ENCODE assay signal across 9 cellular contexts in the genomic region with DNA sequence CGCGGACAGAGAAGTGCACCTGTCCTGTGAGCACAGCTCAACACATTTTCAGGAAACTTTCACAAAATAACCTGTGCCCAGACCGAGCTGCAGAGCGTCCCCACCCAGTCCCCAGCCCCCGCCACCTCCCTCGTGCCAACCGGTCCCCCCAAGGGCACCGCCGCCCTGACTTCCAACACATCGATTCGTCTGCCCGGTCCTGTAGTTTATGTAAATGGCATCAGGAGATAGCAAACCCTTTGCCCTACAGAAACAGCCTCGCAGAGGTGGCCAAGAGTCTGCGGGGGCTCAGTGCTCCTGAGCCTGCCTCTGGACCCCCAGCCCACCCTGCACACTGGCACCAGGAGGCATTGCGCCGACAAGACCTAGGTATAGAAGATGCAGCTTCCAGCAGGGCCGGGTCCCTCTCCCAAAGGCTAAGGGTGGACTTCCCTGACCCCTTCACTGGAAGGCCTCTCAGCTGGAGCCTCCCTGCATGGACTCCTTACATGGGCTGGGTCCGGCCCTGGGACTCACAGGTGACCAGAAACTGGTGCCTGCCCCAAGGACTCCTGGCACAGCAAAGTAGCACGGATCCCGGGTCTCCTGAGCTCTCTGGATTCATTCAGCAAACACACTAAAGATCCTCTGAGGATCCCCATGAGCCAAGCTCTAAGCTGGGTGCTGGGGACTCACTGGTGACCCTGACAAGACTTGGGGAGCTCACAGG. TPM values are rescaled to one million over a fixed set of nuclear protein-coding genes. Genes with fewer than 3 reads are reported as not detected.
A peak's percentile ranks its signal among the peaks of the same experiment; 100 is the strongest.
DNase-seq lines count a peak whose midpoint lies in the region; ATAC-seq and TF ChIP-seq lines count a peak whose summit lies in the region.
"Had no signal": no experiment of that assay in that cellular context is flagged by ENCODE, and none has a peak within 500 bp of the region (broad histone marks: within the 10 kb centered on the region; RNA-seq: fewer than 3 reads in every experiment).

No MANE protein-coding gene starts in this region.

- no peak overlapping the region for H3K27ac ChIP-seq in GM23338 (ENCODE audit: low read depth)
- H3K27ac ChIP-seq in sigmoid colon = peak overlapping the region in 3 of 4 donors; percentile 35 to 57 (median 43)
- H3K27ac ChIP-seq in adrenal gland = peak overlapping the region in 2 of 5 donors; percentile 56 to 78
- H3K27ac ChIP-seq: neutrophil had no signal

- H2AFZ ChIP-seq in GM23338 = no peak overlapping the region

- H3K4me3 Mint-ChIP-seq in GM23338 = peak overlapping the region; percentile 73
- H3K4me3 Mint-ChIP-seq in T-cell = peak overlapping the region; percentile 71 to 79 (median 76)

- POLR2A ChIA-PET in T-cell (lab: Charles Lee) = no interaction called here

- H3K9me2 ChIP-seq in GM23338 (ENCODE audit: insufficient read depth) = no peaks in the 10 kb centered on the region

- no peak for TF ChIP-seq EP300 in sigmoid colon (IDR thresholded peaks at IDR 0.05)

- DNase-seq in GM23338 (ENCODE audit: low spot score) = no peak
- DNase-seq in T-cell = no peak
- no peak for DNase-seq in fibroblast of the aortic adventitia (ENCODE audit: low read depth)
- peak; percentile 63 for DNase-seq in sigmoid colon
- no peak for DNase-seq in hepatic stellate cell (ENCODE audit: low spot score)
- DNase-seq in adrenal gland = no peak

- H3K27me3 ChIP-seq in GM23338 (ENCODE audit: insufficient read depth) (peaks cover 30% of the 10 kb centered on the region), sigmoid colon (peaks cover 0 to 19% (median 0%) of the 10 kb centered on the region in 3 donors), adrenal gland (no peaks in the 10 kb centered on the region)

- H3K4me1 ChIP-seq in GM23338 (ENCODE audit: insufficient read depth) (peaks cover 18% of the 10 kb centered on the region), sigmoid colon (peaks cover 0 to 21% (median 17%) of the 10 kb centered on the region in 4 donors), adrenal gland (replicated peaks in 1 of 2) (peaks cover 35 to 60% of the 10 kb centered on the region in 2 donors)

- CTCF ChIA-PET in T-cell (lab: Charles Lee) = interaction anchor here in 1 of 2 donors (0.6 kb wide), 1 partner anchor 40 kb away, joined by 3 read pairs; no protein-coding TSS in a partner anchor

- H3K9me3 ChIP-seq in sigmoid colon = no peaks in the 10 kb centered on the region
- no peaks in the 10 kb centered on the region for H3K9me3 ChIP-seq in adrenal gland (replicated peaks in 1 of 3)
- H3K9me3 ChIP-seq: neutrophil had no signal

- peaks cover 38% of the 10 kb centered on the region for H3K27me3 Mint-ChIP-seq in GM23338 (ENCODE audit: insufficient read depth, low read depth, poor library complexity)
- peaks cover 0 to 2% of the 10 kb centered on the region in 2 donors for H3K27me3 Mint-ChIP-seq in T-cell

- H3K4me3 ChIP-seq in GM23338 (peak overlapping the region; percentile 70), fibroblast of the aortic adventitia (ENCODE audit: low read depth, low read length) (peak overlapping the region; percentile 82), sigmoid colon (peak overlapping the region; percentile 40 to 65 (median 58)), adrenal gland (peak overlapping the region in 2 of 4 donors; percentile 59 to 89)

- H3K79me2 ChIP-seq in GM23338 (replicated peaks; ENCODE audit: insufficient read depth) = no peaks in the 10 kb centered on the region

- no peak for ATAC-seq in GM23338
- ATAC-seq in T-cell (replicated peaks in 1 of 4) = no peak
- no peak for ATAC-seq in HG03097 (IDR thresholded peaks at IDR 0.05; ENCODE audit: low FRiP score, unreplicated experiment)
- no peak for ATAC-seq in GM18502 (IDR thresholded peaks at IDR 0.05; ENCODE audit: poor library complexity, unreplicated experiment)

- H3K27ac Mint-ChIP-seq in GM23338 = no peak overlapping the region
- H3K27ac Mint-ChIP-seq in T-cell = peak overlapping the region in 1 of 2 donors; percentile 39

- no peak for TF ChIP-seq CTCF in GM23338 (conservative IDR thresholded peaks at IDR 0.05; ENCODE audit: low read depth in 2 of 2)
- TF ChIP-seq CTCF in fibroblast of the aortic adventitia (IDR thresholded peaks at IDR 0.05; ENCODE audit: insufficient read depth, low read length) = no peak
- no peak for TF ChIP-seq CTCF in sigmoid colon (IDR thresholded peaks at IDR 0.05)
- TF ChIP-seq CTCF in adrenal gland (IDR thresholded peaks at IDR 0.05) = no peak

- no peaks in the 10 kb centered on the region for H3K9me3 Mint-ChIP-seq in GM23338
- H3K9me3 Mint-ChIP-seq in T-cell = no peaks in the 10 kb centered on the region

- intact Hi-C loops in sigmoid colon (cut with DNase I) (no loop called here), adrenal gland (cut with DNase I) (no loop called here)

- H3K4me1 Mint-ChIP-seq in GM23338 (peaks cover 19% of the 10 kb centered on the region), T-cell (peaks cover 18 to 29% (median 20%) of the 10 kb centered on the region in 3 donors)

- 20 to 47% methylated on average over 20 of the region's 20 CpGs for WGBS in sigmoid colon, 2 donors
- WGBS in adrenal gland, 4 donors = 12 to 34% (median 32%) methylated on average over 11 to 20 of the region's 20 CpGs

- H3K36me3 Mint-ChIP-seq in GM23338 (ENCODE audit: low read depth) (no peaks in the 10 kb centered on the region), T-cell (no peaks in the 10 kb centered on the region)

- peak overlapping the region; percentile 87 for H3K4me2 ChIP-seq in GM23338

- 0 out of 2 replicates have a peak, but pooled peaks cover 2% of the 10 kb centered on the region for H3F3A ChIP-seq in GM23338 (replicated peaks; ENCODE audit: low read depth)

- no peaks in the 10 kb centered on the region for H4K20me1 ChIP-seq in GM23338 (replicated peaks; ENCODE audit: insufficient read depth)

- no peak for TF ChIP-seq POLR2A in sigmoid colon (IDR thresholded peaks at IDR 0.05)
- no peak for TF ChIP-seq POLR2A in adrenal gland (IDR thresholded peaks at IDR 0.05)

- H3K36me3 ChIP-seq in GM23338 (ENCODE audit: insufficient read depth) (no peaks in the 10 kb centered on the region), sigmoid colon (no peaks in the 10 kb centered on the region), adrenal gland (replicated peaks in 1 of 2) (no peaks in the 10 kb centered on the region)
- H3K36me3 ChIP-seq: neutrophil had no signal

TF ChIP-seq in GM23338, 12 proteins besides CTCF, POLR2A, EP300 and RAD21 (continues in another document):
- TF ChIP-seq POLR2AphosphoS5 (IDR thresholded peaks at IDR 0.05; ENCODE audit: low read depth) (no peak), JUNB (IDR thresholded peaks at IDR 0.05; ENCODE audit: unreplicated experiment) (no peak), EZH2phosphoT487 (IDR thresholded peaks at IDR 0.05; ENCODE audit: unreplicated experiment) (no peak)

RNA-seq across cellular contexts. Expression of gene PLEKHG5, which starts 6.6 kb away (rescaled TPM):
- 25.8 and 26.4 TPM in 2 replicates for total RNA-seq in GM23338 (2014; rRNA removed; shearing (Covaris generic))
- polyA plus RNA-seq in GM23338 (2016; fragmentation: Nextera tagmentation; extraction: Ambion mirVana) (9.0 and 10.2 TPM in 2 replicates), sigmoid colon (10 to 100 TPM in 1 of 3 donors, 1 to 10 TPM in 2; 4.2 to 18.8 (median 5.4) TPM), adrenal gland (10 to 100 TPM in 2 of 3 donors, 1 to 10 TPM in 1; 2.0 to 96.3 (median 23.0) TPM)
- total RNA-seq in T-cell (10 to 100 TPM in 1 of 5 donors, 1 to 10 TPM in 4; 7.1 to 18.2 (median 8.4) TPM), fibroblast of the aortic adventitia (ENCODE audit: low replicate concordance) (3.8 and 5.1 TPM in 2 replicates), sigmoid colon (1 to 10 TPM; 2.5 to 7.5 (median 5.2) TPM), adrenal gland (10 to 100 TPM; 14.0 to 29.2 (median 18.4) TPM)

RNA-seq across cellular contexts. Expression of gene TNFRSF25, which starts 32.0 kb away (rescaled TPM):
- 25.3 and 26.3 TPM in 2 replicates for total RNA-seq in GM23338 (2014; rRNA removed; shearing (Covaris generic))
- 13.6 and 15.2 TPM in 2 replicates for polyA plus RNA-seq in GM23338 (2016; fragmentation: Nextera tagmentation; extraction: Ambion mirVana)
- total RNA-seq in T-cell = 100 to 1,000 TPM; 215 to 580 (median 446) TPM
- total RNA-seq in fibroblast of the aortic adventitia (ENCODE audit: low replicate concordance) = 2.0 and 4.4 TPM in 2 replicates
- 10 to 100 TPM in 1 of 4 donors, 1 to 10 TPM in 3; 2.5 to 11.6 (median 5.5) TPM for total RNA-seq in sigmoid colon
- 10 to 100 TPM in 1 of 3 donors, 1 to 10 TPM in 2; 3.5 to 65.9 (median 7.8) TPM for polyA plus RNA-seq in sigmoid colon
- total RNA-seq in adrenal gland = 10 to 100 TPM in 4 of 8 donors, 1 to 10 TPM in 4; 2.7 to 36.4 (median 9.7) TPM
- polyA plus RNA-seq in adrenal gland = 100 to 1,000 TPM in 1 of 3 donors, 10 to 100 TPM in 1, 1 to 10 TPM in 1; 1.2 to 169 (median 63.8) TPM

RNA-seq across cellular contexts. Expression of gene NOL9, which starts 56.3 kb away (rescaled TPM):
- 44.6 and 48.5 TPM in 2 replicates for total RNA-seq in GM23338 (2014; rRNA removed; shearing (Covaris generic))
- polyA plus RNA-seq in GM23338 (2016; fragmentation: Nextera tagmentation; extraction: Ambion mirVana) (11.4 and 13.2 TPM in 2 replicates), sigmoid colon (1 to 10 TPM; 1.2 to 9.1 (median 1.8) TPM), adrenal gland (10 to 100 TPM in 1 of 3 donors, 1 to 10 TPM in 2; 5.9 to 14.3 (median 8.0) TPM)
- total RNA-seq in T-cell (10 to 100 TPM; 48.6 to 66.6 (median 58.7) TPM), fibroblast of the aortic adventitia (ENCODE audit: low replicate concordance) (32.0 and 44.9 TPM in 2 replicates), sigmoid colon (10 to 100 TPM; 17.3 to 29.6 (median 20.7) TPM), adrenal gland (10 to 100 TPM; 10.3 to 39.7 (median 26.1) TPM)

RNA-seq across cellular contexts. Expression of gene TAS1R1, which starts 57.1 kb away (rescaled TPM):
- total RNA-seq in GM23338 (2014; rRNA removed; shearing (Covaris generic)) = not detected in 2 replicates
- polyA plus RNA-seq in GM23338 (2016; fragmentation: Nextera tagmentation; extraction: Ambion mirVana) (0.19 TPM in 1 of 2 replicates, not detected in the other), sigmoid colon (under 1 TPM in 1 of 3 donors, not detected in 2; 0.10 TPM), adrenal gland (under 1 TPM; 0.27 to 0.40 (median 0.37) TPM)
- total RNA-seq in T-cell (not detected), fibroblast of the aortic adventitia (ENCODE audit: low replicate concordance) (not detected in 2 replicates), sigmoid colon (under 1 TPM in 1 of 4 donors, not detected in 3; 0.36 TPM), adrenal gland (under 1 TPM in 4 of 8 donors, not detected in 4; 0.11 to 0.83 (median 0.47) TPM)
